1 cellular context compared by ENCODE assay signal in genomic region chr7:76294344-76295024, GRCh38.
TF ChIP-seq lines count a peak whose summit lies in the region.

No MANE protein-coding gene starts in this region.

TF ChIP-seq in HepG2, 621 proteins besides CTCF, POLR2A, EP300 and RAD21 (continued from another document and continues in another):
- no peak for TF ChIP-seq ZNF407 (CRISPR knock-in tag; IDR thresholded peaks at IDR 0.05; ENCODE audit: not compliant biosample characterization)
- TF ChIP-seq HIC2 (CRISPR knock-in tag; IDR thresholded peaks at IDR 0.05; ENCODE audit: low read depth) = 0 out of 2 replicates have a peak, but pooled peaks have one; percentile 29
- no peak for TF ChIP-seq RNF219 (CRISPR knock-in tag; IDR thresholded peaks at IDR 0.05)
- no peak for TF ChIP-seq HNRNPH1 (optimal IDR thresholded peaks at IDR 0.05; ENCODE audit: low read depth, low read length)
- TF ChIP-seq SAFB2 (CRISPR knock-in tag; IDR thresholded peaks at IDR 0.05; ENCODE audit: borderline replicate concordance, low read depth) = no peak
- TF ChIP-seq HMG20A (CRISPR knock-in tag; IDR thresholded peaks at IDR 0.05; ENCODE audit: borderline replicate concordance) = no peak
- no peak for TF ChIP-seq FOXJ3 (CRISPR knock-in tag; IDR thresholded peaks at IDR 0.05; ENCODE audit: borderline replicate concordance)
- TF ChIP-seq ARHGAP35 (CRISPR knock-in tag; IDR thresholded peaks at IDR 0.05; ENCODE audit: borderline replicate concordance) = no peak
- TF ChIP-seq ZNF883 (CRISPR knock-in tag; IDR thresholded peaks at IDR 0.05; ENCODE audit: not compliant biosample characterization) = no peak
- no peak for TF ChIP-seq RARA (CRISPR knock-in tag; IDR thresholded peaks at IDR 0.05)
- no peak for TF ChIP-seq RARG (CRISPR knock-in tag; IDR thresholded peaks at IDR 0.05; ENCODE audit: low read depth)
- TF ChIP-seq ZNF773 (CRISPR knock-in tag; IDR thresholded peaks at IDR 0.05; ENCODE audit: borderline replicate concordance) = no peak
- no peak for TF ChIP-seq SP140L (CRISPR knock-in tag; IDR thresholded peaks at IDR 0.05; ENCODE audit: borderline replicate concordance)
- TF ChIP-seq ZNF841 (CRISPR knock-in tag; IDR thresholded peaks at IDR 0.05; ENCODE audit: borderline replicate concordance) = no peak
- no peak for TF ChIP-seq HDAC1 (CRISPR knock-in tag; IDR thresholded peaks at IDR 0.05)
- TF ChIP-seq KIAA2018 (CRISPR knock-in tag; IDR thresholded peaks at IDR 0.05; ENCODE audit: borderline replicate concordance) = no peak
- no peak for TF ChIP-seq CERS6 (CRISPR knock-in tag; IDR thresholded peaks at IDR 0.05)
- TF ChIP-seq KDM3A (CRISPR knock-in tag; IDR thresholded peaks at IDR 0.05; ENCODE audit: low read depth) = no peak
- TF ChIP-seq MLX (CRISPR knock-in tag; IDR thresholded peaks at IDR 0.05) = no peak
- no peak for TF ChIP-seq ATF6 (CRISPR knock-in tag; conservative IDR thresholded peaks at IDR 0.05)
- no peak for TF ChIP-seq SMARCC2 (IDR thresholded peaks at IDR 0.05)
- no peak for TF ChIP-seq SMAD1 (CRISPR knock-in tag; IDR thresholded peaks at IDR 0.05; ENCODE audit: borderline replicate concordance, low read depth)
- no peak for TF ChIP-seq ONECUT2 (CRISPR knock-in tag; IDR thresholded peaks at IDR 0.05)
- TF ChIP-seq ZNF160 (CRISPR knock-in tag; IDR thresholded peaks at IDR 0.05) = no peak
- no peak for TF ChIP-seq IKZF4 (CRISPR knock-in tag; IDR thresholded peaks at IDR 0.05; ENCODE audit: borderline replicate concordance, low read depth, not compliant biosample characterization)
- no peak for TF ChIP-seq POGK (CRISPR knock-in tag; conservative IDR thresholded peaks at IDR 0.05)
